12 cellular contexts compared by ENCODE assay signal in the genomic region with DNA sequence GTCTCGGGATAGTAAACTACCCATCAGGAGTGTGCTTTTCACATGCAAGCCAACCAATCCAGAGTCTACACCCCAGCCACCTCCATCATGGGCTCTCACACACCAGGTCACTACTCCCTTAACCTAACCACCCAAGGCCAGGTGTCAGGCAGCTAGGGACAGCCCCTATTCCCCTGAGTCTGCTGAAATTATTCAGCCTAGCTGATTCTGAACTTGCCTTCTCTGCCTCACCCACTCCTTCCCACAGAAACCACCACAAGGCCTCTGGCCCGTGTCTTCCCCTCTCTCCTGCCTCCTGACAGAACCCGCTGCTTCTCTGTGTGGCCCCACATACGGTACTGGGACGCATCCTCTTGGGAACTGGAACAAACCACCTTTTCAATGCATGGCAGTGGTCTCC.
DNase-seq lines count a peak whose midpoint lies in the region; ATAC-seq lines count a peak whose summit lies in the region.
"Had no signal": no experiment of that assay in that cellular context is flagged by ENCODE, and none has a peak within 500 bp of the region (broad histone marks: within the 10 kb centered on the region; RNA-seq: fewer than 3 reads in every experiment).

No MANE protein-coding gene starts in this region.

- intact Hi-C loops in Right ventricle myocardium superior (cut with DNase I), result no loop called here

- DNase-seq in islet precursor cell (peak; percentile 35), iPS-NIHi11 (ENCODE audit: low spot score) (no peak), NAMALWA (ENCODE audit: low spot score) (no peak), LoVo (ENCODE audit: low spot score) (no peak), Right ventricle myocardium superior (no peak)
- DNase-seq: DMS 273 treated with DMSO at 0.1 percent for 48 hours, foreskin melanocyte, NCI-H187 treated with DMSO at 0.1 percent for 48 hours, spleen had no signal

- ATAC-seq in GM18517 (IDR thresholded peaks at IDR 0.05; ENCODE audit: unreplicated experiment), result peak; percentile 100
- peak; percentile 98 for ATAC-seq in GM21367 (IDR thresholded peaks at IDR 0.05; ENCODE audit: unreplicated experiment)
- ATAC-seq in HG03064 (IDR thresholded peaks at IDR 0.05; ENCODE audit: low read depth, unreplicated experiment), result peak; percentile 99
- ATAC-seq in Right ventricle myocardium superior (ENCODE audit: poor library complexity), result no peak
